In the genomic region with DNA sequence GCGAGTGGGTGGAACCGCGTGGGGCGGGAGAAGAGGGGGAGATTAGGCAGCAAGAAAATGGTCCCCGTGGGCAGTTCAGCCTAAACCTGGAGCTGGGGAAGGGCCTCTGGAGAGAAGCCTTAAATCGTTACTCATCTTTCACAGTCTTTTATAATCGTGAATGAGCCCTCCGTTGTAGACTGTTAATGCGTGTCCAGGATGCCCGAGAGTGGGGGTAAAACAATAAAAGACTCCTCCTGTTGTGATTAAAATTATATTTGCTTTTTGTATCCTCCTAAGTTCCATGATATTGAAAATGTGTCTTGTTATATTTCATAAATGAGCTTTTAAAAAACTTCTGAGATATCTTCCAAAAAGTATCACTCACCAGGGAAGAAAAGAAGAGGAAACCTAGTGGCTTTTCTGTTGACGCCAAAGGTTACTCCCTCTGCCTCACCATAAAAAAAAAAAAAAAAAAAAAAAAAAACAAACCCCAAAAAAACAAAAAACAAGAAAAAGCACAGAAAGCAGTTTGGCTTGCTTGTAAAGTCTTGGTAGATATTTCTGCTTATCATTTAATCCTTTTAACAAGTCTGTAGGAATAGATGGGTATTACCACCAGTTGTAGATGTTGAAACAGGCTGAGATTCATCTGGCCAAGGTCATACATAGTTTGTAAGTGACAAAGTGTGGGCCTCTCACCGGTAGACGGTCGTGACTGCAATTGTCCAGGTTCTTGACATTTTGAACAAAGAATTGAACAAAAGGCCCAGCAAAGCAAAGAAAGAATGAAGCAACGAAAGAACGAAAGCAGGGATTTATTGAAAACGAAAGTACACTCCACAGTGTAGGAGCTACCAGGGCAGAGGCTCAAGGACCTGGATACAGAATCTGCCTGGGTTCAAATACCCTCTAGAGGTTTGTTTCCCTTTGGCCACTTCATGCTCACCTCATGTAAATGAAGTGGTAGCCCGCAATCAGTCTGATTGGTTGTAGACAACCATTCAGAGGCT, we compare ENCODE assay signal across 1 cellular context.
TF ChIP-seq lines count a peak whose summit lies in the region.

No MANE protein-coding gene starts in this region.

TF ChIP-seq in endothelial cell of umbilical vein, 7 proteins besides CTCF, POLR2A, EP300 and RAD21:
- TF ChIP-seq, protein P1, sequence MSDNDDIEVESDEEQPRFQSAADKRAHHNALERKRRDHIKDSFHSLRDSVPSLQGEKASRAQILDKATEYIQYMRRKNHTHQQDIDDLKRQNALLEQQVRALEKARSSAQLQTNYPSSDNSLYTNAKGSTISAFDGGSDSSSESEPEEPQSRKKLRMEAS (IDR thresholded peaks at IDR 0.05; ENCODE audit: insufficient read depth, insufficient read length) = no peak
- TF ChIP-seq JUN (IDR thresholded peaks at IDR 0.05; ENCODE audit: borderline replicate concordance, insufficient read depth, insufficient read length, low read depth) = no peak
- no peak for TF ChIP-seq GATA2 (IDR thresholded peaks at IDR 0.05; ENCODE audit: insufficient read depth, insufficient read length, low read depth, low read length)
